ENCODE assay signal across 14 cellular contexts in the genomic region with DNA sequence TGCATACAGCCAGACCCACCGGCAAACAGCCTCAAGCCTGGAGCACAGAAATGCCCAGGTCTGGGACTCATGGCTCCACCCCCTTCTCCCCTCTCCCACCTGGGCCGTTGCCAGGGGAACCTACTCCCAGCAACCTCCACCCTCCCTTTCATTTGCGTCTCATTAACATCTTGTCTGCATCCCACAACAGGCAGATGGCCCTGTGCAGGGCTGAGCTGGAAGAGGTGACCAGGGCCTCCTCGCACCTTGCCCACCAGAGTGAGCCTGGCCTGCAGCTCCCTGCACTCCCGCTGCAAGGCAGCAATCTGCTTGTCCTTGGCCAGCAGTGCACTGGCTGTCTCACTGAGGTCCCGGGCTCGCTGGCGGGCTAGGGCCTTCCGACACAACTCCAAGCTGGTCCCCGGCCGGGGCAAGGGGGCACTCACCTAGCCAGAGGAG. TPM values are rescaled to one million over a fixed set of nuclear protein-coding genes. Genes with fewer than 3 reads are reported as not detected.
DNase-seq lines count a peak whose midpoint lies in the region; ATAC-seq and TF ChIP-seq lines count a peak whose summit lies in the region.
"Had no signal": no experiment of that assay in that cellular context is flagged by ENCODE, and none has a peak within 500 bp of the region (broad histone marks: within the 10 kb centered on the region; RNA-seq: fewer than 3 reads in every experiment).

No MANE protein-coding gene starts in this region.

- no peak for ATAC-seq in stimulated activated effector memory CD8-positive, alpha-beta T cell treated with anti-CD3 and anti-CD28 coated beads, Interleukin-12 subunit alpha, Interleukin-12 subunit beta, amount 100 ng/mL, for 72 hours
- no peak for ATAC-seq in gastrocnemius medialis

- peaks cover 3 to 17% (median 7%) of the 10 kb centered on the region in 3 donors for H3K27me3 ChIP-seq in gastrocnemius medialis

- TF ChIP-seq POLR2A in gastrocnemius medialis (IDR thresholded peaks at IDR 0.05) = no peak

- H3K27ac Mint-ChIP-seq in stimulated activated effector memory CD8-positive, alpha-beta T cell treated with anti-CD3 and anti-CD28 coated beads, Interleukin-12 subunit alpha, Interleukin-12 subunit beta, amount 100 ng/mL, for 72 hours = peak overlapping the region; percentile 100

- no peaks in the 10 kb centered on the region for H3K9me3 Mint-ChIP-seq in stimulated activated effector memory CD8-positive, alpha-beta T cell treated with anti-CD3 and anti-CD28 coated beads, Interleukin-12 subunit alpha, Interleukin-12 subunit beta, amount 100 ng/mL, for 72 hours
- H3K9me3 Mint-ChIP-seq: CD4-positive, alpha-beta memory T cell had no signal

- in situ Hi-C loops in gastrocnemius medialis (cut with MboI; ENCODE audit: low sequenced_read_pairs in 4 of 4) = no loop called here

- no peaks in the 10 kb centered on the region for H3K36me3 ChIP-seq in gastrocnemius medialis
- H3K36me3 ChIP-seq: HAP-1 had no signal

- peak; percentile 19 for DNase-seq in NCI-H2227 (lab: John Stamatoyannopoulos, UW; ENCODE audit: unreplicated experiment)
- DNase-seq in NCI-H2227 treated with DMSO at 0.1 percent for 48 hours (lab: John Stamatoyannopoulos, UW) = no peak
- peak; percentile 91 for DNase-seq in NCI-H69 (lab: John Stamatoyannopoulos, UW)
- no peak for DNase-seq in epithelial cell of esophagus (ENCODE audit: low read depth)
- no peak for DNase-seq in stimulated activated effector memory CD8-positive, alpha-beta T cell treated with anti-CD3 and anti-CD28 coated beads, Interleukin-12 subunit alpha, Interleukin-12 subunit beta, amount 100 ng/mL, for 72 hours (ENCODE audit: low spot score in 2 of 2)
- no peak for DNase-seq in occipital lobe (lab: John Stamatoyannopoulos, UW)
- no peak for DNase-seq in gastrocnemius medialis
- no peak for DNase-seq in SHP77 treated with DMSO at 0.1 percent for 48 hours (lab: John Stamatoyannopoulos, UW)
- DNase-seq: activated T-cell treated with anti-CD3 and anti-CD28 coated beads, Interleukin-2, amount 50 U/mL, for 1 hour; NCI-H226; stimulated activated CD4-positive, alpha-beta T cell treated with anti-CD3 and anti-CD28 coated beads, Interleukin-4, amount 100 ng/mL, for 4 hours had no signal

- TF ChIP-seq CTCF in epithelial cell of esophagus (IDR thresholded peaks at IDR 0.05; ENCODE audit: insufficient read depth, low read depth, low read length, missing control alignments) = no peak
- no peak for TF ChIP-seq CTCF in gastrocnemius medialis (IDR thresholded peaks at IDR 0.05 in 4 of 5, conservative IDR thresholded peaks at IDR 0.05 in 1 of 5)

- H3K27ac ChIP-seq in gastrocnemius medialis = no peak overlapping the region

- no peaks in the 10 kb centered on the region for H3K9me3 ChIP-seq in gastrocnemius medialis
- H3K9me3 ChIP-seq: HAP-1, heart left ventricle had no signal

- peak overlapping the region; percentile 34 for H3K4me3 Mint-ChIP-seq in stimulated activated effector memory CD8-positive, alpha-beta T cell treated with anti-CD3 and anti-CD28 coated beads, Interleukin-12 subunit alpha, Interleukin-12 subunit beta, amount 100 ng/mL, for 72 hours

- H3K4me1 ChIP-seq in gastrocnemius medialis = peaks cover 0 to 6% of the 10 kb centered on the region in 2 donors
- H3K4me1 ChIP-seq: HAP-1 had no signal

- intact Hi-C loops in gastrocnemius medialis (cut with DNase I; ENCODE audit: low total_unique reads) = no loop called here

- peaks cover 78% of the 10 kb centered on the region for H3K4me1 Mint-ChIP-seq in stimulated activated effector memory CD8-positive, alpha-beta T cell treated with anti-CD3 and anti-CD28 coated beads, Interleukin-12 subunit alpha, Interleukin-12 subunit beta, amount 100 ng/mL, for 72 hours

- peak overlapping the region; percentile 52 for H3K4me3 ChIP-seq in epithelial cell of esophagus (ENCODE audit: low read length)
- peak overlapping the region in 2 of 4 donors; percentile 66 to 77 for H3K4me3 ChIP-seq in gastrocnemius medialis
- H3K4me3 ChIP-seq: HAP-1 had no signal

- peaks cover 98% of the 10 kb centered on the region for H3K36me3 Mint-ChIP-seq in stimulated activated effector memory CD8-positive, alpha-beta T cell treated with anti-CD3 and anti-CD28 coated beads, Interleukin-12 subunit alpha, Interleukin-12 subunit beta, amount 100 ng/mL, for 72 hours

RNA-seq across cellular contexts. Expression of a gene that starts 3.3 kb away (rescaled TPM):
- total RNA-seq in occipital lobe (30.1 TPM), gastrocnemius medialis (1 to 10 TPM in 2 of 4 donors, under 1 TPM in 2; 0.72 to 1.6 (median 1.0) TPM)

RNA-seq across cellular contexts. Expression of a gene that starts 26.7 kb away (rescaled TPM):
- total RNA-seq in occipital lobe = 28.4 TPM
- 10 to 100 TPM; 39.6 to 49.0 (median 41.1) TPM for total RNA-seq in gastrocnemius medialis

RNA-seq across cellular contexts. Expression of a gene that starts 44.6 kb away (rescaled TPM):
- total RNA-seq in occipital lobe = not detected
- under 1 TPM in 3 of 4 donors, not detected in 1; 0.18 to 0.32 (median 0.31) TPM for total RNA-seq in gastrocnemius medialis
- total RNA-seq: CD4-positive, alpha-beta memory T cell had no signal

Comparison
In these comparisons a context has a peak if more than half of its experiments do, and no peak if none do; other contexts are left out.
1. DNase-seq: peak in NCI-H2227 (single experiment) and NCI-H69 (single experiment); none in NCI-H2227 treated with DMSO at 0.1 percent for 48 hours (single experiment), epithelial cell of esophagus (single experiment), stimulated activated effector memory CD8-positive, alpha-beta T cell treated with anti-CD3 and anti-CD28 coated beads, Interleukin-12 subunit alpha, Interleukin-12 subunit beta, amount 100 ng/mL, for 72 hours (0 of 2), occipital lobe (single experiment), gastrocnemius medialis (0 of 2) and SHP77 treated with DMSO at 0.1 percent for 48 hours (single experiment).
2. RNA of a gene that starts 3.3 kb away (total RNA-seq): 30.1 TPM in occipital lobe (single experiment); 0.72 to 1.6 TPM in gastrocnemius medialis; every median in the first group is over 10 times any median in the second.